In genomic region chr17:42304187-42305030, GRCh38 we compare ENCODE assay signal across 1 cellular context.
TF ChIP-seq lines count a peak whose summit lies in the region.

No MANE protein-coding gene starts in this region.

TF ChIP-seq in HepG2, 621 proteins besides CTCF, POLR2A, EP300 and RAD21 (continued from another document and continues in another):
- TF ChIP-seq KIAA2018 (CRISPR knock-in tag; IDR thresholded peaks at IDR 0.05; ENCODE audit: borderline replicate concordance) (no peak), PPARG (CRISPR knock-in tag; conservative IDR thresholded peaks at IDR 0.05) (no peak), RELA (CRISPR knock-in tag; IDR thresholded peaks at IDR 0.05) (no peak), MLX (CRISPR knock-in tag; IDR thresholded peaks at IDR 0.05) (0 out of 2 replicates have a peak, but pooled peaks have one; percentile 36), ZNF703 (CRISPR knock-in tag; IDR thresholded peaks at IDR 0.05; ENCODE audit: borderline replicate concordance) (no peak), ZBTB38 (CRISPR knock-in tag; IDR thresholded peaks at IDR 0.05) (peak; percentile 47), MED13 (CRISPR knock-in tag; IDR thresholded peaks at IDR 0.05) (no peak), MED8 (CRISPR knock-in tag; IDR thresholded peaks at IDR 0.05; ENCODE audit: insufficient replicate concordance) (peak; percentile 20), ZNF737 (CRISPR knock-in tag; IDR thresholded peaks at IDR 0.05; ENCODE audit: borderline replicate concordance) (no peak), ZNF143 (CRISPR knock-in tag; IDR thresholded peaks at IDR 0.05) (no peak), ZNF30 (CRISPR knock-in tag; IDR thresholded peaks at IDR 0.05) (no peak), SSRP1 (CRISPR knock-in tag; IDR thresholded peaks at IDR 0.05) (no peak), SMAD3 (CRISPR knock-in tag; IDR thresholded peaks at IDR 0.05) (no peak), ELF3 (CRISPR knock-in tag; IDR thresholded peaks at IDR 0.05) (0 out of 2 replicates have a peak, but pooled peaks have one; percentile 18), ZNF614 (CRISPR knock-in tag; IDR thresholded peaks at IDR 0.05; ENCODE audit: borderline replicate concordance) (no peak), ZNF362 (CRISPR knock-in tag; IDR thresholded peaks at IDR 0.05; ENCODE audit: borderline replicate concordance) (no peak), ATF6 (CRISPR knock-in tag; conservative IDR thresholded peaks at IDR 0.05) (no peak), ZNF607 (CRISPR knock-in tag; IDR thresholded peaks at IDR 0.05; ENCODE audit: borderline replicate concordance) (no peak), USF2 (IDR thresholded peaks at IDR 0.05; ENCODE audit: low read depth, low read length) (no peak), USF2 (CRISPR knock-in tag; IDR thresholded peaks at IDR 0.05; ENCODE audit: borderline replicate concordance) (no peak), ZSCAN12 (CRISPR knock-in tag; IDR thresholded peaks at IDR 0.05) (no peak), HMGA1 (CRISPR knock-in tag; conservative IDR thresholded peaks at IDR 0.05) (no peak), ZNF878 (CRISPR knock-in tag; IDR thresholded peaks at IDR 0.05) (no peak), ZNF784 (CRISPR knock-in tag; IDR thresholded peaks at IDR 0.05; ENCODE audit: borderline replicate concordance) (peak; percentile 47; the same call in 1 of the 2 replicates), ADNP (CRISPR knock-in tag; IDR thresholded peaks at IDR 0.05) (peak; percentile 76; the same call in 1 of the 2 replicates), ZMYM3 (CRISPR knock-in tag; IDR thresholded peaks at IDR 0.05) (peak; percentile 78; the same call in 1 of the 2 replicates), NRL (CRISPR knock-in tag; IDR thresholded peaks at IDR 0.05; ENCODE audit: borderline replicate concordance) (peak; percentile 52), NONO (IDR thresholded peaks at IDR 0.05) (no peak), NONO (CRISPR knock-in tag; conservative IDR thresholded peaks at IDR 0.05) (peak; percentile 42; the same call in 1 of the 2 replicates), RBM39 (IDR thresholded peaks at IDR 0.05; ENCODE audit: low read depth, low read length, poor library complexity, severe bottlenecking) (no peak), PBX2 (CRISPR knock-in tag; IDR thresholded peaks at IDR 0.05) (no peak; the same call in 1 of the 2 replicates), GTF3A (CRISPR knock-in tag; conservative IDR thresholded peaks at IDR 0.05) (no peak), MATR3 (CRISPR knock-in tag; IDR thresholded peaks at IDR 0.05) (no peak), ZNF160 (CRISPR knock-in tag; IDR thresholded peaks at IDR 0.05) (0 out of 2 replicates have a peak, but pooled peaks have one; percentile 62), ZFP1 (CRISPR knock-in tag; IDR thresholded peaks at IDR 0.05) (no peak), SP2 (CRISPR knock-in tag; IDR thresholded peaks at IDR 0.05) (no peak), ZNF616 (CRISPR knock-in tag; IDR thresholded peaks at IDR 0.05; ENCODE audit: low read depth) (0 out of 2 replicates have a peak, but pooled peaks have one; percentile 60), AFF4 (CRISPR knock-in tag; IDR thresholded peaks at IDR 0.05) (no peak), ZNF10 (CRISPR knock-in tag; IDR thresholded peaks at IDR 0.05; ENCODE audit: borderline replicate concordance, low read depth) (no peak), ATF4 (CRISPR knock-in tag; IDR thresholded peaks at IDR 0.05) (no peak), SMYD3 (CRISPR knock-in tag; IDR thresholded peaks at IDR 0.05) (no peak), ZNF224 (CRISPR knock-in tag; IDR thresholded peaks at IDR 0.05) (no peak), ZNF556 (CRISPR knock-in tag; IDR thresholded peaks at IDR 0.05; ENCODE audit: borderline replicate concordance) (no peak; the same call in 1 of the 2 replicates), ONECUT2 (CRISPR knock-in tag; IDR thresholded peaks at IDR 0.05) (0 out of 2 replicates have a peak, but pooled peaks have one; percentile 24)
